Comparison of ENCODE assay signal across 8 cellular contexts in genomic region chr19:1406818-1407661, GRCh38. TPM values are rescaled to one million over a fixed set of nuclear protein-coding genes. Genes with fewer than 3 reads are reported as not detected.
DNase-seq lines count a peak whose midpoint lies in the region; TF ChIP-seq lines count a peak whose summit lies in the region.

Gene DAZAP1 (plus strand): TSS chr19:1407586. CDS start chr19:1407774, 188 bp downstream.

- peaks cover 20% of the 10 kb centered on the region for H3K27me3 Mint-ChIP-seq in activated naive CD4-positive, alpha-beta T cell treated with anti-CD3 and anti-CD28 coated beads, Interleukin-2, amount 10 ng/mL, durations not matched to agents 7 days and 5 days

- peak within 1 kb of the TSS; percentile 95 for H3K27ac ChIP-seq in suprapubic skin

- H3K27ac Mint-ChIP-seq in activated naive CD4-positive, alpha-beta T cell treated with anti-CD3 and anti-CD28 coated beads, Interleukin-2, amount 10 ng/mL, durations not matched to agents 7 days and 5 days: peak within 1 kb of the TSS; percentile 89

- H3K9me3 Mint-ChIP-seq in activated naive CD4-positive, alpha-beta T cell treated with anti-CD3 and anti-CD28 coated beads, Interleukin-2, amount 10 ng/mL, durations not matched to agents 7 days and 5 days: no peaks in the 10 kb centered on the region

- H3K4me1 ChIP-seq in suprapubic skin: peaks cover 61% of the 10 kb centered on the region

- H3K9me3 ChIP-seq in suprapubic skin: no peaks in the 10 kb centered on the region

- TF ChIP-seq CTCF in HFF-Myc (IDR thresholded peaks at IDR 0.05; ENCODE audit: low read depth, low read length, missing control alignments): peak; percentile 43
- TF ChIP-seq CTCF in suprapubic skin (IDR thresholded peaks at IDR 0.05): peak in 1 of 2 donors; percentile 28

- H3K27me3 ChIP-seq in suprapubic skin: no peaks in the 10 kb centered on the region

- TF ChIP-seq POLR2A in suprapubic skin (IDR thresholded peaks at IDR 0.05): no peak

- H3K4me1 Mint-ChIP-seq in activated naive CD4-positive, alpha-beta T cell treated with anti-CD3 and anti-CD28 coated beads, Interleukin-2, amount 10 ng/mL, durations not matched to agents 7 days and 5 days: peaks cover 50% of the 10 kb centered on the region

- H3K4me3 Mint-ChIP-seq in activated naive CD4-positive, alpha-beta T cell treated with anti-CD3 and anti-CD28 coated beads, Interleukin-2, amount 10 ng/mL, durations not matched to agents 7 days and 5 days: peak within 1 kb of the TSS; percentile 82

- H3K4me3 ChIP-seq in HFF-Myc (replicated peaks; ENCODE audit: low read depth, low read length) (peak within 1 kb of the TSS; percentile 70), suprapubic skin (peak within 1 kb of the TSS; percentile 100)

- TF ChIP-seq EP300 in suprapubic skin (IDR thresholded peaks at IDR 0.05): no peak

- no peaks in the 10 kb centered on the region for H3K36me3 ChIP-seq in suprapubic skin

- CTCF ChIA-PET in activated naive CD4-positive, alpha-beta T cell treated with anti-CD3 and anti-CD28 coated beads, Interleukin-2, amount 10 ng/mL, durations not matched to agents 7 days and 5 days (lab: Charles Lee): no interaction called here

- H3K36me3 Mint-ChIP-seq in activated naive CD4-positive, alpha-beta T cell treated with anti-CD3 and anti-CD28 coated beads, Interleukin-2, amount 10 ng/mL, durations not matched to agents 7 days and 5 days: peaks cover 23% of the 10 kb centered on the region

- peak; percentile 97 for DNase-seq in GM04504 (ENCODE audit: low read depth)
- peak; percentile 88 for DNase-seq in HFF-Myc (ENCODE audit: extremely low read depth, low read depth)
- DNase-seq in NAMALWA (ENCODE audit: low spot score): peak; percentile 99
- DNase-seq in SK-N-DZ (ENCODE audit: low spot score): peak; percentile 98
- peak; percentile 99 for DNase-seq in activated naive CD4-positive, alpha-beta T cell treated with anti-CD3 and anti-CD28 coated beads, Interleukin-2, amount 10 ng/mL, durations not matched to agents 7 days and 5 days
- peak; percentile 97 for DNase-seq in germinal center (ENCODE audit: low spot score)
- DNase-seq in nucleus accumbens (lab: John Stamatoyannopoulos, UW): peak; percentile 56 to 100 (median 97)
- DNase-seq in suprapubic skin (ENCODE audit: low spot score in 2 of 2): peak; percentile 99

- WGBS in suprapubic skin: 0% methylated on average over 22 of the region's 103 CpGs

RNA-seq across cellular contexts. Expression of gene DAZAP1, which starts in this region (rescaled TPM):
- 169 and 201 TPM in 2 replicates for polyA plus RNA-seq in SK-N-DZ (2014; cell fraction: cytosol; rRNA removed)
- polyA plus RNA-seq in SK-N-DZ (2014; cell fraction: nucleus; rRNA removed): 133 and 197 TPM in 2 replicates
- total RNA-seq in suprapubic skin: 10 to 100 TPM; 41.5 to 75.4 (median 49.2) TPM

Comparison
In these comparisons a context has a peak if more than half of its experiments do, and no peak if none do; other contexts are left out.
1. Peak in every context shown above with its lines: DNase-seq, H3K4me3 ChIP-seq and H3K27ac ChIP-seq.